ENCODE assay signal across 29 cellular contexts in genomic region chr14:105072381-105072861, GRCh38. TPM values are rescaled to one million over a fixed set of nuclear protein-coding genes. Genes with fewer than 3 reads are reported as not detected.
DNase-seq lines count a peak whose midpoint lies in the region; ATAC-seq and TF ChIP-seq lines count a peak whose summit lies in the region.
"Had no signal": no experiment of that assay in that cellular context is flagged by ENCODE, and none has a peak within 500 bp of the region (broad histone marks: within the 10 kb centered on the region; RNA-seq: fewer than 3 reads in every experiment).

No MANE protein-coding gene starts in this region.

- CTCF ChIA-PET in activated CD4-positive, alpha-beta T cell treated with anti-CD3 and anti-CD28 coated beads for 36 hours (lab: Charles Lee), result interaction anchor here (1.3 to 3.4 kb wide), 4 partner anchors 12 to 96 kb away, joined by 3 to 41 read pairs (median 4); no protein-coding TSS in a partner anchor
- CTCF ChIA-PET in activated CD4-positive, alpha-beta memory T cell treated with anti-CD3 and anti-CD28 coated beads for 36 hours (lab: Charles Lee), result interaction anchor here (0.7 to 7.9 kb wide), 3 partner anchors 14 to 27 kb away, joined by 3 to 60 read pairs (median 42); no protein-coding TSS in a partner anchor
- CTCF ChIA-PET in naive thymus-derived CD4-positive, alpha-beta T cell (lab: Charles Lee), result interaction anchor here (0.8 to 1.4 kb wide), 5 partner anchors 9 to 14 kb away, joined by 3 to 6 read pairs (median 3); no protein-coding TSS in a partner anchor

- no peaks in the 10 kb centered on the region for H3K27me3 ChIP-seq in CD4-positive, CD25-positive, alpha-beta regulatory T cell (ENCODE audit: control insufficient read depth, insufficient read depth, low read length)
- no peaks in the 10 kb centered on the region for H3K27me3 ChIP-seq in naive thymus-derived CD4-positive, alpha-beta T cell (ENCODE audit: control insufficient read depth in 2 of 2, insufficient read depth in 2 of 2, low read length in 2 of 2)
- H3K27me3 ChIP-seq: Peyer's patch had no signal

- H3K27me3 Mint-ChIP-seq in activated CD4-positive, alpha-beta T cell treated with anti-CD3 and anti-CD28 coated beads for 36 hours, result no peaks in the 10 kb centered on the region
- H3K27me3 Mint-ChIP-seq in CD4-positive, CD25-positive, alpha-beta regulatory T cell, result peaks cover 5% of the 10 kb centered on the region
- H3K27me3 Mint-ChIP-seq in activated CD4-positive, alpha-beta memory T cell treated with anti-CD3 and anti-CD28 coated beads for 36 hours, result peaks cover 3% of the 10 kb centered on the region
- peaks cover 0 to 11% (median 0%) of the 10 kb centered on the region in 5 donors for H3K27me3 Mint-ChIP-seq in naive thymus-derived CD4-positive, alpha-beta T cell
- H3K27me3 Mint-ChIP-seq in nephron progenitor cell (ENCODE audit: low read depth, poor library complexity), result peaks cover 16% of the 10 kb centered on the region
- H3K27me3 Mint-ChIP-seq in activated T-helper 17 cell treated with anti-CD3 and anti-CD28 coated beads, Interleukin-2, amount 50 U/mL, for 72 hours, result no peaks in the 10 kb centered on the region
- H3K27me3 Mint-ChIP-seq: stimulated activated naive CD8-positive, alpha-beta T cell treated with anti-CD3 and anti-CD28 coated beads, Interleukin-15, Interleukin-2, amounts not matched to agents 100 ng/mL and 50 ng/mL, for 24 hours had no signal

- H3K9me3 ChIP-seq in CD4-positive, CD25-positive, alpha-beta regulatory T cell (ENCODE audit: control insufficient read depth in 2 of 2, low read length in 2 of 2), result no peaks in the 10 kb centered on the region
- H3K9me3 ChIP-seq in naive thymus-derived CD4-positive, alpha-beta T cell (ENCODE audit: control insufficient read depth in 2 of 3, low read length in 3 of 3), result no peaks in the 10 kb centered on the region
- H3K9me3 ChIP-seq: mucosa of descending colon, Peyer's patch, sigmoid colon had no signal

- peak overlapping the region; percentile 10 for H3K27ac Mint-ChIP-seq in activated CD4-positive, alpha-beta T cell treated with anti-CD3 and anti-CD28 coated beads for 36 hours
- H3K27ac Mint-ChIP-seq in CD4-positive, CD25-positive, alpha-beta regulatory T cell, result peak overlapping the region in 2 of 3 donors; percentile 38 to 85
- H3K27ac Mint-ChIP-seq in activated CD4-positive, alpha-beta memory T cell treated with anti-CD3 and anti-CD28 coated beads for 36 hours, result peak overlapping the region; percentile 5
- peak overlapping the region in 7 of 9 donors; percentile 28 to 83 (median 67) for H3K27ac Mint-ChIP-seq in naive thymus-derived CD4-positive, alpha-beta T cell
- H3K27ac Mint-ChIP-seq in nephron progenitor cell, result no peak overlapping the region
- no peak overlapping the region for H3K27ac Mint-ChIP-seq in activated T-helper 17 cell treated with anti-CD3 and anti-CD28 coated beads, Interleukin-2, amount 50 U/mL, for 72 hours
- H3K27ac Mint-ChIP-seq: brain; progenitor cell of endocrine pancreas; stimulated activated naive CD8-positive, alpha-beta T cell treated with anti-CD3 and anti-CD28 coated beads, Interleukin-15, Interleukin-2, amounts not matched to agents 100 ng/mL and 50 ng/mL, for 24 hours had no signal

- no peak for ATAC-seq in activated CD4-positive, alpha-beta T cell treated with anti-CD3 and anti-CD28 coated beads for 36 hours
- ATAC-seq in CD4-positive, CD25-positive, alpha-beta regulatory T cell (ENCODE audit: low read depth in 2 of 2), result no peak
- ATAC-seq in naive thymus-derived CD4-positive, alpha-beta T cell, result no peak
- no peak for ATAC-seq in activated T-helper 17 cell treated with anti-CD3 and anti-CD28 coated beads, Interleukin-2, amount 50 U/mL, for 72 hours (replicated peaks)
- ATAC-seq: K562, mucosa of descending colon had no signal

- no peak overlapping the region for H3K4me3 ChIP-seq in CD4-positive, CD25-positive, alpha-beta regulatory T cell (ENCODE audit: low read depth, low read length)
- H3K4me3 ChIP-seq in naive thymus-derived CD4-positive, alpha-beta T cell (ENCODE audit: low read length), result no peak overlapping the region
- H3K4me3 ChIP-seq: K562, mucosa of descending colon, Peyer's patch, sigmoid colon had no signal

- H3K4me1 ChIP-seq in CD4-positive, CD25-positive, alpha-beta regulatory T cell (ENCODE audit: control insufficient read depth, insufficient read depth, low read length, poor library complexity, severe bottlenecking), result peaks cover 50% of the 10 kb centered on the region
- H3K4me1 ChIP-seq in naive thymus-derived CD4-positive, alpha-beta T cell (ENCODE audit: control insufficient read depth in 2 of 2, insufficient read depth in 2 of 2, low read length in 2 of 2), result peaks cover 37 to 46% of the 10 kb centered on the region in 2 donors

- H3K36me3 ChIP-seq in CD4-positive, CD25-positive, alpha-beta regulatory T cell (ENCODE audit: control insufficient read depth, insufficient read depth, low read length), result no peaks in the 10 kb centered on the region
- no peaks in the 10 kb centered on the region for H3K36me3 ChIP-seq in naive thymus-derived CD4-positive, alpha-beta T cell (ENCODE audit: control insufficient read depth in 2 of 3, insufficient read depth in 3 of 3, low read length in 3 of 3)
- H3K36me3 ChIP-seq: Peyer's patch, sigmoid colon, WERI-Rb-1 had no signal

- H3K27ac ChIP-seq in CD4-positive, CD25-positive, alpha-beta regulatory T cell (ENCODE audit: insufficient read depth, low read length, poor library complexity, severe bottlenecking), result no peak overlapping the region
- no peak overlapping the region for H3K27ac ChIP-seq in naive thymus-derived CD4-positive, alpha-beta T cell (ENCODE audit: low read depth, low read length)
- H3K27ac ChIP-seq: 22Rv1, epithelial cell of prostate, Peyer's patch, sigmoid colon, WERI-Rb-1 had no signal

- POLR2A ChIA-PET in activated CD4-positive, alpha-beta T cell treated with anti-CD3 and anti-CD28 coated beads for 36 hours (lab: Charles Lee), result no interaction called here
- POLR2A ChIA-PET in activated CD4-positive, alpha-beta memory T cell treated with anti-CD3 and anti-CD28 coated beads for 36 hours (lab: Charles Lee), result interaction anchor here (3.1 kb wide), 1 partner anchor 15 kb away, joined by 13 read pairs; no protein-coding TSS in a partner anchor
- POLR2A ChIA-PET in naive thymus-derived CD4-positive, alpha-beta T cell (lab: Charles Lee), result interaction anchor here (5.7 to 7.8 kb wide), 2 partner anchors 12 to 14 kb away, joined by 52 to 71 read pairs; no protein-coding TSS in a partner anchor

- no peaks in the 10 kb centered on the region for H3K9me3 Mint-ChIP-seq in activated CD4-positive, alpha-beta T cell treated with anti-CD3 and anti-CD28 coated beads for 36 hours (ENCODE audit: low read depth)
- no peaks in the 10 kb centered on the region for H3K9me3 Mint-ChIP-seq in CD4-positive, CD25-positive, alpha-beta regulatory T cell
- H3K9me3 Mint-ChIP-seq in activated CD4-positive, alpha-beta memory T cell treated with anti-CD3 and anti-CD28 coated beads for 36 hours, result no peaks in the 10 kb centered on the region
- H3K9me3 Mint-ChIP-seq in naive thymus-derived CD4-positive, alpha-beta T cell, result no peaks in the 10 kb centered on the region
- no peaks in the 10 kb centered on the region for H3K9me3 Mint-ChIP-seq in nephron progenitor cell
- no peaks in the 10 kb centered on the region for H3K9me3 Mint-ChIP-seq in activated T-helper 17 cell treated with anti-CD3 and anti-CD28 coated beads, Interleukin-2, amount 50 U/mL, for 72 hours
- H3K9me3 Mint-ChIP-seq: stimulated activated naive CD8-positive, alpha-beta T cell treated with anti-CD3 and anti-CD28 coated beads, Interleukin-15, Interleukin-2, amounts not matched to agents 100 ng/mL and 50 ng/mL, for 24 hours had no signal

- peaks cover 57% of the 10 kb centered on the region for H3K4me1 Mint-ChIP-seq in activated CD4-positive, alpha-beta T cell treated with anti-CD3 and anti-CD28 coated beads for 36 hours
- H3K4me1 Mint-ChIP-seq in CD4-positive, CD25-positive, alpha-beta regulatory T cell, result peaks cover 0 to 71% (median 24%) of the 10 kb centered on the region in 4 donors
- H3K4me1 Mint-ChIP-seq in activated CD4-positive, alpha-beta memory T cell treated with anti-CD3 and anti-CD28 coated beads for 36 hours (ENCODE audit: low read depth), result peaks cover 55% of the 10 kb centered on the region
- H3K4me1 Mint-ChIP-seq in naive thymus-derived CD4-positive, alpha-beta T cell, result peaks cover 28 to 54% (median 45%) of the 10 kb centered on the region in 7 donors
- H3K4me1 Mint-ChIP-seq in nephron progenitor cell, result peaks cover 36% of the 10 kb centered on the region
- peaks cover 26% of the 10 kb centered on the region for H3K4me1 Mint-ChIP-seq in activated T-helper 17 cell treated with anti-CD3 and anti-CD28 coated beads, Interleukin-2, amount 50 U/mL, for 72 hours
- H3K4me1 Mint-ChIP-seq: brain had no signal

- H3K4me3 Mint-ChIP-seq in activated CD4-positive, alpha-beta T cell treated with anti-CD3 and anti-CD28 coated beads for 36 hours, result no peak overlapping the region
- H3K4me3 Mint-ChIP-seq in CD4-positive, CD25-positive, alpha-beta regulatory T cell, result peak overlapping the region in 2 of 4 donors; percentile 43 to 46
- no peak overlapping the region for H3K4me3 Mint-ChIP-seq in activated CD4-positive, alpha-beta memory T cell treated with anti-CD3 and anti-CD28 coated beads for 36 hours
- no peak overlapping the region for H3K4me3 Mint-ChIP-seq in naive thymus-derived CD4-positive, alpha-beta T cell
- H3K4me3 Mint-ChIP-seq in nephron progenitor cell, result no peak overlapping the region
- no peak overlapping the region for H3K4me3 Mint-ChIP-seq in activated T-helper 17 cell treated with anti-CD3 and anti-CD28 coated beads, Interleukin-2, amount 50 U/mL, for 72 hours
- H3K4me3 Mint-ChIP-seq: brain; stimulated activated naive CD8-positive, alpha-beta T cell treated with anti-CD3 and anti-CD28 coated beads, Interleukin-15, Interleukin-2, amounts not matched to agents 100 ng/mL and 50 ng/mL, for 24 hours had no signal

- intact Hi-C loops in activated CD4-positive, alpha-beta T cell treated with anti-CD3 and anti-CD28 coated beads for 36 hours (cut with DNase I, micrococcal nuclease), result no loop called here
- intact Hi-C loops in activated CD4-positive, alpha-beta memory T cell treated with anti-CD3 and anti-CD28 coated beads for 36 hours (cut with micrococcal nuclease), result no loop called here
- intact Hi-C loops in naive thymus-derived CD4-positive, alpha-beta T cell (cut with micrococcal nuclease), result no loop called here

- no peaks in the 10 kb centered on the region for H3K36me3 Mint-ChIP-seq in activated CD4-positive, alpha-beta T cell treated with anti-CD3 and anti-CD28 coated beads for 36 hours (ENCODE audit: low read depth)
- H3K36me3 Mint-ChIP-seq in CD4-positive, CD25-positive, alpha-beta regulatory T cell, result no peaks in the 10 kb centered on the region
- H3K36me3 Mint-ChIP-seq in activated CD4-positive, alpha-beta memory T cell treated with anti-CD3 and anti-CD28 coated beads for 36 hours, result no peaks in the 10 kb centered on the region
- no peaks in the 10 kb centered on the region for H3K36me3 Mint-ChIP-seq in naive thymus-derived CD4-positive, alpha-beta T cell
- no peaks in the 10 kb centered on the region for H3K36me3 Mint-ChIP-seq in nephron progenitor cell (ENCODE audit: low read depth)
- H3K36me3 Mint-ChIP-seq in activated T-helper 17 cell treated with anti-CD3 and anti-CD28 coated beads, Interleukin-2, amount 50 U/mL, for 72 hours (ENCODE audit: low read depth), result no peaks in the 10 kb centered on the region
- H3K36me3 Mint-ChIP-seq: brain had no signal

- no peak for TF ChIP-seq CTCF in nephron progenitor cell (IDR thresholded peaks at IDR 0.05)

- DNase-seq in activated CD4-positive, alpha-beta T cell treated with anti-CD3 and anti-CD28 coated beads for 36 hours, result no peak
- DNase-seq in activated CD4-positive, alpha-beta T cell treated with anti-CD3 and anti-CD28 coated beads for 48 hours, result no peak
- no peak for DNase-seq in CD4-positive, CD25-positive, alpha-beta regulatory T cell
- DNase-seq in activated CD4-positive, alpha-beta memory T cell treated with anti-CD3 and anti-CD28 coated beads for 36 hours, result no peak
- DNase-seq in naive thymus-derived CD4-positive, alpha-beta T cell, result no peak
- DNase-seq in RKO (ENCODE audit: low spot score) (no peak), nephron progenitor cell (no peak)
- DNase-seq: activated gamma-delta T cell, activated T-cell treated with anti-CD3 and anti-CD28 coated beads for 4 hours, COR-L47, DND-41, HCEC 1CT, head of caudate nucleus, NCI-H1105, NCI-H2029, NCI-H526 treated with DMSO at 0.1 percent for 48 hours, sigmoid colon, SW 1271, T-helper 9 cell, WERI-Rb-1 had no signal

RNA-seq across cellular contexts. Expression of gene GPR132, which starts 7.2 kb away (rescaled TPM):
- total RNA-seq in activated CD4-positive, alpha-beta T cell treated with anti-CD3 and anti-CD28 coated beads for 36 hours, result 10 to 100 TPM; 27.7 to 35.4 TPM
- 94.5 TPM for total RNA-seq in CD4-positive, CD25-positive, alpha-beta regulatory T cell
- polyA plus RNA-seq in CD4-positive, CD25-positive, alpha-beta regulatory T cell, result 10 to 100 TPM in 3 of 4 donors, 1 to 10 TPM in 1; 8.8 to 17.5 (median 14.6) TPM
- total RNA-seq in activated CD4-positive, alpha-beta memory T cell treated with anti-CD3 and anti-CD28 coated beads for 36 hours, result 10 to 100 TPM; 33.4 to 34.2 TPM
- 10 to 100 TPM; 37.8 to 58.7 (median 45.2) TPM for total RNA-seq in naive thymus-derived CD4-positive, alpha-beta T cell
- 10 to 100 TPM in 1 of 2 donors, 1 to 10 TPM in 1; 9.3 to 40.2 TPM for polyA plus RNA-seq in naive thymus-derived CD4-positive, alpha-beta T cell
- total RNA-seq in activated T-helper 17 cell treated with anti-CD3 and anti-CD28 coated beads, Interleukin-2, amount 50 U/mL, for 72 hours, result 10 to 100 TPM; 46.5 to 49.5 TPM

RNA-seq across cellular contexts. Expression of gene CDCA4, which starts 51.5 kb away (rescaled TPM):
- total RNA-seq in activated CD4-positive, alpha-beta T cell treated with anti-CD3 and anti-CD28 coated beads for 36 hours, result 10 to 100 TPM; 52.0 to 62.7 TPM
- 16.5 TPM for total RNA-seq in CD4-positive, CD25-positive, alpha-beta regulatory T cell
- 10 to 100 TPM; 12.8 to 16.7 (median 14.9) TPM for polyA plus RNA-seq in CD4-positive, CD25-positive, alpha-beta regulatory T cell
- 10 to 100 TPM; 63.4 to 69.1 TPM for total RNA-seq in activated CD4-positive, alpha-beta memory T cell treated with anti-CD3 and anti-CD28 coated beads for 36 hours
- 10 to 100 TPM; 12.7 to 47.8 (median 14.0) TPM for total RNA-seq in naive thymus-derived CD4-positive, alpha-beta T cell
- polyA plus RNA-seq in naive thymus-derived CD4-positive, alpha-beta T cell, result 10 to 100 TPM in 1 of 2 donors, 1 to 10 TPM in 1; 8.0 to 12.1 TPM
- 10 to 100 TPM; 49.2 to 58.6 TPM for total RNA-seq in activated T-helper 17 cell treated with anti-CD3 and anti-CD28 coated beads, Interleukin-2, amount 50 U/mL, for 72 hours

Comparison
In these comparisons a context has a peak if more than half of its experiments do, and no peak if none do; other contexts are left out.
1. H3K27ac Mint-ChIP-seq: peak in activated CD4-positive, alpha-beta T cell treated with anti-CD3 and anti-CD28 coated beads for 36 hours (single experiment), CD4-positive, CD25-positive, alpha-beta regulatory T cell (2 of 3), activated CD4-positive, alpha-beta memory T cell treated with anti-CD3 and anti-CD28 coated beads for 36 hours (single experiment) and naive thymus-derived CD4-positive, alpha-beta T cell (7 of 9); none in nephron progenitor cell (single experiment) and activated T-helper 17 cell treated with anti-CD3 and anti-CD28 coated beads, Interleukin-2, amount 50 U/mL, for 72 hours (single experiment).